ENCODE assay signal across 16 cellular contexts in the genomic region with DNA sequence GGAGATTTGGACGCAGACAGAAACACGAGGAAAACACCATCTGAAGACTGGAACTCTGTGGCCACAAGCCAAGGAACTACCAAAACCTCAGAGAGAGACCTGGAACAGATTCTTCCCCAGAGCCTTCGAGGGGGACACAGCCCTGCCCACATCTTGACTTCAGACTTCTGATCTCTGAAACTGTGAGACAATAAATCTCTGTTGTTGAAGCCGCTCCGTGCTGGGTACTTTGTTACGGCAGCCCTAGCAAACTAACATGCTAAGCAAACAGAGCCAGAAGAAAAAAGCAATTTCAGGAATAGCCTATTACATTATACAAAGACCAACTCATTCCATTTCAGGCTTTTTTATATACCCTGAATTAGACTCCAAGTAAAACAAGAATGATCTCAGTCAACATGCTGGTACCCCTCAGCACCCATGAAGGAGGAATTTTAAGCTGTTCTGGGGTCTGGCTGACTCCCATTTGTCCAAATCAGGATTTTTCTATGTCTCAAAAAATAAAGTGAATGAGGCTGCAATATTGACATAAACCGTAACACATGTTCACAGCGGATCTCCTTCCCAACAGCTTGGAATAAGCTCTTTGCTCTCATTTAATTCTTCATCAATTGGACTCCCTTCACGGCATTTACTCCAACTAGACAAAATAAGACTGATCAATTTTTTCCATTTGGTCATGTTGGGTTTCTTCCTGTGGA.
DNase-seq lines count a peak whose midpoint lies in the region; ATAC-seq and TF ChIP-seq lines count a peak whose summit lies in the region.
"Had no signal": no experiment of that assay in that cellular context is flagged by ENCODE, and none has a peak within 500 bp of the region (broad histone marks: within the 10 kb centered on the region; RNA-seq: fewer than 3 reads in every experiment).

No MANE protein-coding gene starts in this region.

- H3K4me3 ChIP-seq in heart right ventricle: no peak overlapping the region
- H3K4me3 ChIP-seq in tibial artery: peak overlapping the region in 1 of 2 donors; percentile 12
- H3K4me3 ChIP-seq: upper lobe of right lung had no signal

- ATAC-seq in Right ventricle myocardium superior (ENCODE audit: poor library complexity) (peak; percentile 44), heart right ventricle (no peak), GM19452 (IDR thresholded peaks at IDR 0.05; ENCODE audit: unreplicated experiment) (no peak), HG03135 (IDR thresholded peaks at IDR 0.05; ENCODE audit: unreplicated experiment) (no peak)
- ATAC-seq in naive thymus-derived CD8-positive, alpha-beta T cell: no peak
- ATAC-seq: effector memory CD8-positive, alpha-beta T cell; upper lobe of right lung had no signal

- TF ChIP-seq CTCF in heart right ventricle (IDR thresholded peaks at IDR 0.05) (no peak), chondrocyte (IDR thresholded peaks at IDR 0.05) (no peak), tibial artery (IDR thresholded peaks at IDR 0.05) (no peak)

- peaks cover 30% of the 10 kb centered on the region for H3K4me1 Mint-ChIP-seq in chondrocyte (ENCODE audit: low read depth)
- H3K4me1 Mint-ChIP-seq in naive thymus-derived CD8-positive, alpha-beta T cell: peaks cover 38 to 84% (median 64%) of the 10 kb centered on the region in 4 donors

- WGBS in heart right ventricle, 2 donors: 68% methylated on average over 9 of the region's 9 CpGs

- H3K9me3 ChIP-seq in heart right ventricle: no peaks in the 10 kb centered on the region
- H3K9me3 ChIP-seq in tibial artery: no peaks in the 10 kb centered on the region
- H3K9me3 ChIP-seq: SK-N-SH, upper lobe of right lung had no signal

- H3K27ac ChIP-seq in heart right ventricle: peak overlapping the region in 1 of 10 donors; percentile 51
- H3K27ac ChIP-seq in tibial artery: peak overlapping the region; percentile 67 to 69
- H3K27ac ChIP-seq: upper lobe of right lung had no signal

- intact Hi-C loops in Right ventricle myocardium superior (cut with DNase I): no loop called here
- intact Hi-C loops in heart right ventricle (cut with DNase I): loop anchor here in 2 of 10 donors (5.0 to 10.0 kb wide), 2 partner anchors 182 to 190 kb away; a partner anchor contains a TSS
- intact Hi-C loops in tibial artery (cut with DNase I; ENCODE audit: low total_unique reads): no loop called here

- no peaks in the 10 kb centered on the region for H3K9me3 Mint-ChIP-seq in chondrocyte (ENCODE audit: low read depth)
- H3K9me3 Mint-ChIP-seq in naive thymus-derived CD8-positive, alpha-beta T cell: no peaks in the 10 kb centered on the region
- H3K9me3 Mint-ChIP-seq: effector memory CD8-positive, alpha-beta T cell had no signal

- peak overlapping the region; percentile 65 for H3K27ac Mint-ChIP-seq in chondrocyte (ENCODE audit: unreplicated experiment)
- H3K27ac Mint-ChIP-seq in naive thymus-derived CD8-positive, alpha-beta T cell: peak overlapping the region in 6 of 10 donors; percentile 2 to 63 (median 31)

- no peaks in the 10 kb centered on the region for H3K27me3 Mint-ChIP-seq in chondrocyte (ENCODE audit: low read depth)
- H3K27me3 Mint-ChIP-seq in naive thymus-derived CD8-positive, alpha-beta T cell: no peaks in the 10 kb centered on the region
- H3K27me3 Mint-ChIP-seq: effector memory CD8-positive, alpha-beta T cell had no signal

- H3K36me3 Mint-ChIP-seq in chondrocyte (ENCODE audit: low read depth): peaks cover 2% of the 10 kb centered on the region
- peaks cover 0 to 9% (median 4%) of the 10 kb centered on the region in 3 donors for H3K36me3 Mint-ChIP-seq in naive thymus-derived CD8-positive, alpha-beta T cell

- peaks cover 4 to 47% (median 26%) of the 10 kb centered on the region in 9 donors for H3K4me1 ChIP-seq in heart right ventricle
- peaks cover 0 to 54% (median 29%) of the 10 kb centered on the region in 4 donors for H3K4me1 ChIP-seq in tibial artery

- H3K27me3 ChIP-seq in heart right ventricle: no peaks in the 10 kb centered on the region
- no peaks in the 10 kb centered on the region for H3K27me3 ChIP-seq in tibial artery
- H3K27me3 ChIP-seq: upper lobe of right lung had no signal

- DNase-seq in Right ventricle myocardium superior (no peak), heart right ventricle (no peak), chondrocyte (ENCODE audit: low spot score) (no peak), tibial artery (peak; percentile 59 to 74), NCI-H146 (lab: John Stamatoyannopoulos, UW) (no peak)
- DNase-seq in naive thymus-derived CD8-positive, alpha-beta T cell: no peak
- DNase-seq: activated CD4-positive, alpha-beta T cell treated with anti-CD3 and anti-CD28 coated beads, Interleukin-2, amount 50 U/mL, for 4 hours; activated effector memory CD4-positive, alpha-beta T cell treated with Interleukin-2 at 50 U/mL for 16 hours; Calu3; effector memory CD8-positive, alpha-beta T cell; NCI-H1436 treated with DMSO at 0.1 percent for 48 hours; NCI-H226; SK-N-SH; upper lobe of right lung had no signal

- H3K4me3 Mint-ChIP-seq in chondrocyte (ENCODE audit: unreplicated experiment): no peak overlapping the region
- no peak overlapping the region for H3K4me3 Mint-ChIP-seq in naive thymus-derived CD8-positive, alpha-beta T cell
- H3K4me3 Mint-ChIP-seq: effector memory CD8-positive, alpha-beta T cell had no signal

- H3K36me3 ChIP-seq in heart right ventricle: peaks cover 0 to 4% (median 0%) of the 10 kb centered on the region in 9 donors
- no peaks in the 10 kb centered on the region for H3K36me3 ChIP-seq in tibial artery
- H3K36me3 ChIP-seq: upper lobe of right lung had no signal

- POLR2A ChIA-PET in naive thymus-derived CD8-positive, alpha-beta T cell (lab: Charles Lee): no interaction called here

Comparison
In these comparisons a context has a peak if more than half of its experiments do, and no peak if none do; other contexts are left out.
1. DNase-seq: peak in tibial artery (2 of 2); none in Right ventricle myocardium superior (single experiment), heart right ventricle (0 of 2), chondrocyte (single experiment), naive thymus-derived CD8-positive, alpha-beta T cell (0 of 10) and NCI-H146 (single experiment).